In genomic region chr1:171441278-171441677, GRCh38 we compare ENCODE assay signal across 16 cellular contexts. TPM values are rescaled to one million over a fixed set of nuclear protein-coding genes. Genes with fewer than 3 reads are reported as not detected.
DNase-seq lines count a peak whose midpoint lies in the region; ATAC-seq, FAIRE-seq and TF ChIP-seq lines count a peak whose summit lies in the region.
"Had no signal": no experiment of that assay in that cellular context is flagged by ENCODE, and none has a peak within 500 bp of the region (broad histone marks: within the 10 kb centered on the region; RNA-seq: fewer than 3 reads in every experiment).

No MANE protein-coding gene starts in this region.

- no peaks in the 10 kb centered on the region for H3F3A ChIP-seq in smooth muscle cell (ENCODE audit: low read depth)

- H3K27me3 ChIP-seq in bronchial epithelial cell (ENCODE audit: control insufficient read depth, insufficient read depth, low read length) (no peaks in the 10 kb centered on the region), smooth muscle cell (ENCODE audit: low read depth) (no peaks in the 10 kb centered on the region), prostate gland (replicated peaks; ENCODE audit: insufficient read depth) (no peaks in the 10 kb centered on the region)
- H3K27me3 ChIP-seq: ascending aorta had no signal

- no peaks in the 10 kb centered on the region for H4K20me1 ChIP-seq in smooth muscle cell (ENCODE audit: low read depth)

- intact Hi-C loops in prostate gland (cut with DNase I): no loop called here

- TF ChIP-seq CTCF in bronchial epithelial cell (IDR thresholded peaks at IDR 0.05; ENCODE audit: insufficient read depth, low read length, severe bottlenecking): no peak
- no peak for TF ChIP-seq CTCF in smooth muscle cell (IDR thresholded peaks at IDR 0.05; ENCODE audit: borderline replicate concordance, insufficient read depth, poor library complexity, severe bottlenecking)
- no peak for TF ChIP-seq CTCF in prostate gland (IDR thresholded peaks at IDR 0.05)

- no peak for ATAC-seq in GM19351 (IDR thresholded peaks at IDR 0.05; ENCODE audit: unreplicated experiment)
- ATAC-seq: stimulated activated naive B cell treated with anti-CD40 and anti-IgM and Interleukin-4, amounts not matched to agents 10 μg/mL and 1 μg/mL and 100 μg/mL, for 72 hours had no signal

- H3K9ac ChIP-seq in smooth muscle cell (ENCODE audit: low read depth): no peak overlapping the region

- TF ChIP-seq POLR2A in prostate gland (IDR thresholded peaks at IDR 0.05): no peak

- 92% methylated on average over 3 of the region's 3 CpGs for WGBS in smooth muscle cell (ENCODE audit: low lambda C conversion rate)
- WGBS in prostate gland: 63% methylated on average over 3 of the region's 3 CpGs

- no peaks in the 10 kb centered on the region for H3K79me2 ChIP-seq in smooth muscle cell (ENCODE audit: low read depth)

- DNase-seq in AG20443 (ENCODE audit: low spot score) (peak; percentile 45), M059J (ENCODE audit: low read depth) (peak; percentile 79), bronchial epithelial cell (ENCODE audit: low read depth) (peak; percentile 97), kidney glomerular epithelial cell (lab: John Stamatoyannopoulos, UW) (peak; percentile 63), smooth muscle cell (lab: John Stamatoyannopoulos, UW; ENCODE audit: unreplicated experiment) (no peak), NCI-H2171 (lab: John Stamatoyannopoulos, UW) (no peak), prostate gland (ENCODE audit: low spot score) (no peak)
- DNase-seq: activated CD4-positive, CD25-positive, alpha-beta regulatory T cell; activated T-cell treated with anti-CD3 and anti-CD28 coated beads for 4 hours; KG1; NCI-H1930; stimulated activated CD4-positive, alpha-beta T cell treated with anti-CD3 and anti-CD28 coated beads, Interleukin-4, amount 100 ng/mL, for 1 hour; stimulated activated naive B cell treated with anti-CD40 and anti-IgM and Interleukin-4, amounts not matched to agents 10 μg/mL and 1 μg/mL and 100 μg/mL, for 72 hours had no signal

- H3K36me3 ChIP-seq in bronchial epithelial cell (ENCODE audit: control insufficient read depth, insufficient read depth, low read length): no peaks in the 10 kb centered on the region
- H3K36me3 ChIP-seq in smooth muscle cell (ENCODE audit: low read depth): no peaks in the 10 kb centered on the region
- no peaks in the 10 kb centered on the region for H3K36me3 ChIP-seq in prostate gland
- H3K36me3 ChIP-seq: ascending aorta had no signal

- H3K27ac ChIP-seq in smooth muscle cell (ENCODE audit: low read depth) (no peak overlapping the region), prostate gland (no peak overlapping the region)

- no peak overlapping the region for H3K4me2 ChIP-seq in smooth muscle cell

- H2AFZ ChIP-seq in smooth muscle cell (ENCODE audit: low read depth): no peak overlapping the region

- no peak for FAIRE-seq in bronchial epithelial cell (lab: Jason Lieb, UNC)
- FAIRE-seq: endometrium had no signal

- H3K4me1 ChIP-seq in smooth muscle cell (ENCODE audit: low read depth): no peaks in the 10 kb centered on the region
- no peaks in the 10 kb centered on the region for H3K4me1 ChIP-seq in prostate gland (replicated peaks)

- no peak overlapping the region for H3K4me3 ChIP-seq in bronchial epithelial cell (ENCODE audit: low read depth, low read length)
- no peak overlapping the region for H3K4me3 ChIP-seq in smooth muscle cell
- no peak overlapping the region for H3K4me3 ChIP-seq in prostate gland
- H3K4me3 ChIP-seq: ascending aorta had no signal

- H3K9me3 ChIP-seq in smooth muscle cell (replicated peaks; ENCODE audit: low read depth): no peaks in the 10 kb centered on the region
- no peaks in the 10 kb centered on the region for H3K9me3 ChIP-seq in prostate gland
- H3K9me3 ChIP-seq: ascending aorta had no signal

RNA-seq across cellular contexts. Expression of gene PRRC2C, which starts 44.1 kb away (rescaled TPM):
- total RNA-seq in M059J (2014; rRNA removed; shearing (Covaris generic)): 39.1 and 55.9 TPM in 2 replicates
- 38.2 and 54.9 TPM in 2 replicates for total RNA-seq in bronchial epithelial cell
- 84.7 and 106 TPM in 2 replicates for total RNA-seq in smooth muscle cell
- 89.8 and 117 TPM in 2 replicates for polyA plus RNA-seq in smooth muscle cell
- 100 to 1,000 TPM in 1 of 2 donors, 10 to 100 TPM in 1; 70.1 to 115 TPM for total RNA-seq in prostate gland

Comparison
In these comparisons a context has a peak if more than half of its experiments do, and no peak if none do; other contexts are left out.
1. DNase-seq: peak in AG20443 (single experiment), M059J (single experiment), bronchial epithelial cell (single experiment) and kidney glomerular epithelial cell (single experiment); none in smooth muscle cell (single experiment), NCI-H2171 (single experiment) and prostate gland (single experiment).